8 cellular contexts compared by ENCODE assay signal in genomic region chr19:32345261-32346207, GRCh38. TPM values are rescaled to one million over a fixed set of nuclear protein-coding genes. Genes with fewer than 3 reads are reported as not detected.
DNase-seq lines count a peak whose midpoint lies in the region; ATAC-seq and TF ChIP-seq lines count a peak whose summit lies in the region.

ZNF507 (plus strand) TSS chr19:32345610; CDS start chr19:32352831, 7,221 bp downstream.

- in situ Hi-C loops in Panc1 (cut with HindIII; ENCODE audit: low pct_unique_long_range_greater_than_20kb, low sequenced_read_pairs), result no loop called here

- H4K20me1 ChIP-seq in fibroblast of lung (ENCODE audit: control insufficient read depth, extremely low read depth, insufficient read depth, low read length), result no peaks in the 10 kb centered on the region

- ATAC-seq in GM21619 (IDR thresholded peaks at IDR 0.05; ENCODE audit: unreplicated experiment) (peak; percentile 86), Panc1 (peak; percentile 95)
- ATAC-seq in naive thymus-derived CD4-positive, alpha-beta T cell, result peak; percentile 93
- peak; percentile 96 for ATAC-seq in stimulated activated memory B cell treated with anti-CD40 and anti-IgM and Interleukin-4, amounts not matched to agents 10 μg/mL and 1 μg/mL and 100 μg/mL, for 72 hours

- TF ChIP-seq CTCF in Panc1 (IDR thresholded peaks at IDR 0.05), result peak; percentile 29; the same call in 1 of the 2 replicates
- TF ChIP-seq CTCF in fibroblast of lung (conservative IDR thresholded peaks at IDR 0.05 in 1 of 2, IDR thresholded peaks at IDR 0.05 in 1 of 2; ENCODE audit: low read depth in 1 of 2, low read length in 2 of 2), result no peak

- peaks cover 26% of the 10 kb centered on the region for H3K36me3 ChIP-seq in Panc1 (ENCODE audit: control insufficient read depth, insufficient read depth, low read length)
- H3K36me3 ChIP-seq in fibroblast of lung (ENCODE audit: control insufficient read depth, insufficient read depth, low read length), result peaks cover 4% of the 10 kb centered on the region
- H3K36me3 ChIP-seq in naive thymus-derived CD4-positive, alpha-beta T cell (ENCODE audit: control insufficient read depth in 2 of 3, insufficient read depth in 3 of 3, low read length in 3 of 3), result peaks cover 0 to 30% (median 5%) of the 10 kb centered on the region in 3 experiments

- TF ChIP-seq RAD21 in Ishikawa (IDR thresholded peaks at IDR 0.05; ENCODE audit: low read depth), result no peak

- CTCF ChIA-PET in Panc1 (lab: Charles Lee), result interaction anchor here (0.7 kb wide), 1 partner anchor 1662 kb away, joined by 4 read pairs; no protein-coding TSS in a partner anchor
- CTCF ChIA-PET in naive thymus-derived CD4-positive, alpha-beta T cell (lab: Charles Lee), result interaction anchor here (1.6 kb wide), 1 partner anchor 8 kb away, joined by 6 read pairs; no protein-coding TSS in a partner anchor

- H3K4me2 ChIP-seq in fibroblast of lung (ENCODE audit: extremely low read depth, insufficient read depth, low read length), result peak within 1 kb of the TSS; percentile 94

- H3K27me3 Mint-ChIP-seq in naive thymus-derived CD4-positive, alpha-beta T cell, result peaks cover 0 to 18% (median 5%) of the 10 kb centered on the region in 5 donors
- H3K27me3 Mint-ChIP-seq in stimulated activated memory B cell treated with anti-CD40 and anti-IgM and Interleukin-4, amounts not matched to agents 10 μg/mL and 1 μg/mL and 100 μg/mL, for 72 hours, result no peaks in the 10 kb centered on the region

- peak within 1 kb of the TSS; percentile 95 to 99 (median 97) for H3K4me3 Mint-ChIP-seq in naive thymus-derived CD4-positive, alpha-beta T cell
- H3K4me3 Mint-ChIP-seq in stimulated activated memory B cell treated with anti-CD40 and anti-IgM and Interleukin-4, amounts not matched to agents 10 μg/mL and 1 μg/mL and 100 μg/mL, for 72 hours, result peak within 1 kb of the TSS; percentile 94

- H2AFZ ChIP-seq in fibroblast of lung (ENCODE audit: low read length), result peak within 1 kb of the TSS; percentile 84

- peak within 1 kb of the TSS; percentile 88 to 96 for H3K4me3 ChIP-seq in Panc1 (ENCODE audit: low read depth in 2 of 2, low read length in 2 of 2)
- H3K4me3 ChIP-seq in fibroblast of lung (replicated peaks in 1 of 4; ENCODE audit: control extremely low read depth in 1 of 4, insufficient read depth in 1 of 4, low read depth in 3 of 4, low read length in 4 of 4), result peak within 1 kb of the TSS; percentile 92 to 97 (median 94)
- peak within 1 kb of the TSS; percentile 71 for H3K4me3 ChIP-seq in naive thymus-derived CD4-positive, alpha-beta T cell (ENCODE audit: low read length)

- peaks cover 30 to 47% (median 43%) of the 10 kb centered on the region in 7 donors for H3K4me1 Mint-ChIP-seq in naive thymus-derived CD4-positive, alpha-beta T cell
- H3K4me1 Mint-ChIP-seq in stimulated activated memory B cell treated with anti-CD40 and anti-IgM and Interleukin-4, amounts not matched to agents 10 μg/mL and 1 μg/mL and 100 μg/mL, for 72 hours, result peaks cover 21% of the 10 kb centered on the region

- peaks cover 0 to 1% (median 0%) of the 10 kb centered on the region in 11 donors for H3K9me3 Mint-ChIP-seq in naive thymus-derived CD4-positive, alpha-beta T cell
- peaks cover 3% of the 10 kb centered on the region for H3K9me3 Mint-ChIP-seq in stimulated activated memory B cell treated with anti-CD40 and anti-IgM and Interleukin-4, amounts not matched to agents 10 μg/mL and 1 μg/mL and 100 μg/mL, for 72 hours

- H3K4me1 ChIP-seq in Panc1 (ENCODE audit: control insufficient read depth, insufficient read depth, low read length) (peaks cover 39% of the 10 kb centered on the region), fibroblast of lung (ENCODE audit: control insufficient read depth, extremely low read depth, insufficient read depth, low read length) (peaks cover 12% of the 10 kb centered on the region)
- H3K4me1 ChIP-seq in naive thymus-derived CD4-positive, alpha-beta T cell (ENCODE audit: control insufficient read depth in 2 of 2, insufficient read depth in 2 of 2, low read length in 2 of 2), result peaks cover 27 to 30% of the 10 kb centered on the region in 2 donors

- H3K9me3 ChIP-seq in Panc1 (ENCODE audit: control insufficient read depth, insufficient read depth, low read depth, low read length) (no peaks in the 10 kb centered on the region; the same call in 1 of the 2 replicates), fibroblast of lung (ENCODE audit: control insufficient read depth, insufficient read depth, low read depth, low read length) (no peaks in the 10 kb centered on the region)
- H3K9me3 ChIP-seq in naive thymus-derived CD4-positive, alpha-beta T cell (ENCODE audit: control insufficient read depth in 2 of 3, low read length in 3 of 3), result no peaks in the 10 kb centered on the region

- H3K79me2 ChIP-seq in fibroblast of lung (ENCODE audit: control insufficient read depth, insufficient read depth, low read length), result peaks cover 39% of the 10 kb centered on the region

- BruUV-seq in Panc1 (replicated peaks; lab: Mats Ljungman, UMichigan), result TSS peak; percentile 72

- H3K27me3 ChIP-seq in Panc1 (ENCODE audit: control insufficient read depth, insufficient read depth, low read length), result no peaks in the 10 kb centered on the region
- H3K27me3 ChIP-seq in fibroblast of lung (ENCODE audit: control insufficient read depth, insufficient read depth, low read length), result no peaks in the 10 kb centered on the region
- no peaks in the 10 kb centered on the region for H3K27me3 ChIP-seq in naive thymus-derived CD4-positive, alpha-beta T cell (ENCODE audit: control insufficient read depth in 2 of 2, insufficient read depth in 2 of 2, low read length in 2 of 2)

- peak; percentile 76 for DNase-seq in DMS79 treated with DMSO at 0.1 percent for 48 hours (lab: John Stamatoyannopoulos, UW)
- no peak for DNase-seq in Panc1 (ENCODE audit: low read depth, low spot score)
- peak; percentile 68 for DNase-seq in activated T-helper 1 cell treated with Interleukin-2 at 50 U/mL for 16 hours (ENCODE audit: low read depth)
- DNase-seq in fibroblast of lung (ENCODE audit: low read depth in 2 of 2), result peak; percentile 63 to 74
- peak; percentile 69 to 90 (median 77) for DNase-seq in naive thymus-derived CD4-positive, alpha-beta T cell

- peak; percentile 36; the same call in 1 of the 2 replicates for TF ChIP-seq EP300 in Ishikawa (IDR thresholded peaks at IDR 0.05; ENCODE audit: borderline replicate concordance)

- POLR2A ChIA-PET in Panc1 (lab: Charles Lee), result interaction anchor here (0.6 kb wide), 3 partner anchors 47 to 1658 kb away, joined by 3 to 5 read pairs (median 4); partner anchors contain the start of gene DPY19L3
- POLR2A ChIA-PET in naive thymus-derived CD4-positive, alpha-beta T cell (lab: Charles Lee), result interaction anchor here (0.7 to 2.0 kb wide), 7 partner anchors 10 to 831 kb away, joined by 3 to 13 read pairs (median 4); partner anchors contain the start of genes DPY19L3 and PDCD5

- intact Hi-C loops in Panc1 (cut with micrococcal nuclease; ENCODE audit: unreplicated experiment), result no loop called here
- intact Hi-C loops in naive thymus-derived CD4-positive, alpha-beta T cell (cut with micrococcal nuclease), result loop anchor here (1.0 to 10.0 kb wide), 7 partner anchors 60 to 1029 kb away; partner anchors contain the start of genes ANKRD27 (in 2 of the 2), DPY19L3 (in 2 of the 2), PDCD5 (in 2 of the 2) and RGS9BP (in 2 of the 2)

- H3K27ac ChIP-seq in Panc1 (ENCODE audit: low read length) (peak within 1 kb of the TSS; percentile 99), fibroblast of lung (ENCODE audit: insufficient read depth, low read length) (peak within 1 kb of the TSS; percentile 87)
- H3K27ac ChIP-seq in naive thymus-derived CD4-positive, alpha-beta T cell (ENCODE audit: low read depth, low read length), result peak within 1 kb of the TSS; percentile 89

- peaks cover 9 to 21% (median 19%) of the 10 kb centered on the region in 5 donors for H3K36me3 Mint-ChIP-seq in naive thymus-derived CD4-positive, alpha-beta T cell
- H3K36me3 Mint-ChIP-seq in stimulated activated memory B cell treated with anti-CD40 and anti-IgM and Interleukin-4, amounts not matched to agents 10 μg/mL and 1 μg/mL and 100 μg/mL, for 72 hours, result peaks cover 19% of the 10 kb centered on the region

- peak within 1 kb of the TSS; percentile 88 to 99 (median 95) for H3K27ac Mint-ChIP-seq in naive thymus-derived CD4-positive, alpha-beta T cell
- peak within 1 kb of the TSS; percentile 91 for H3K27ac Mint-ChIP-seq in stimulated activated memory B cell treated with anti-CD40 and anti-IgM and Interleukin-4, amounts not matched to agents 10 μg/mL and 1 μg/mL and 100 μg/mL, for 72 hours

- peak within 1 kb of the TSS; percentile 92 for H3K9ac ChIP-seq in fibroblast of lung (ENCODE audit: insufficient read depth, low read length)

TF ChIP-seq in Ishikawa, 13 proteins besides CTCF, POLR2A, EP300 and RAD21 (continues in another document):
- TF ChIP-seq EGR1 (IDR thresholded peaks at IDR 0.05) (peak; percentile 45), TEAD4 (IDR thresholded peaks at IDR 0.05) (no peak)

RNA-seq across cellular contexts. Expression of gene ZNF507, which starts in this region (rescaled TPM):
- 28.3 TPM for total RNA-seq in Panc1 (2021; ENCODE audit: unreplicated experiment)
- 9.3 TPM for polyA plus RNA-seq in Panc1 (2012; ENCODE audit: insufficient read length)
- 11.3 and 12.1 TPM in 2 replicates for total RNA-seq in fibroblast of lung
- polyA plus RNA-seq in fibroblast of lung, result 15.6 and 17.8 TPM in 2 replicates
- polyA plus RNA-seq in fibroblast of lung (2012), result 7.4 and 7.7 TPM in 2 replicates
- 3.2 and 8.2 TPM in 2 replicates for polyA minus RNA-seq in fibroblast of lung (ENCODE audit: low replicate concordance)
- total RNA-seq in naive thymus-derived CD4-positive, alpha-beta T cell, result 10 to 100 TPM; 21.6 to 46.3 (median 36.4) TPM
- polyA plus RNA-seq in naive thymus-derived CD4-positive, alpha-beta T cell, result 10 to 100 TPM; 11.2 to 11.4 TPM
